9 cellular contexts compared by ENCODE assay signal in genomic region chr10:86413046-86413728, GRCh38. TPM values are rescaled to one million over a fixed set of nuclear protein-coding genes. Genes with fewer than 3 reads are reported as not detected.
DNase-seq lines count a peak whose midpoint lies in the region; ATAC-seq and TF ChIP-seq lines count a peak whose summit lies in the region.
"Had no signal": no experiment of that assay in that cellular context is flagged by ENCODE, and none has a peak within 500 bp of the region (broad histone marks: within the 10 kb centered on the region; RNA-seq: fewer than 3 reads in every experiment).

No MANE protein-coding gene starts in this region.

- H3K9me3 ChIP-seq in breast epithelium: no peaks in the 10 kb centered on the region

- TF ChIP-seq CTCF in breast epithelium (IDR thresholded peaks at IDR 0.05): no peak

- DNase-seq in NOMO-1 treated with dmso at 0.1 percent for 144 hours (lab: John Stamatoyannopoulos, UW; ENCODE audit: unreplicated experiment) (peak; percentile 53), glomerular visceral epithelial cell (ENCODE audit: extremely low spot score) (peak; percentile 77), AG08396 (ENCODE audit: low spot score) (no peak), NCI-H510A treated with DMSO at 0.1 percent for 48 hours (lab: John Stamatoyannopoulos, UW) (no peak), breast epithelium (ENCODE audit: low spot score in 2 of 2) (no peak), activated gamma-delta T cell (lab: John Stamatoyannopoulos, UW) (no peak)

- ATAC-seq in GM18868 (IDR thresholded peaks at IDR 0.05; ENCODE audit: unreplicated experiment) (peak; percentile 83), HG02759 (IDR thresholded peaks at IDR 0.05; ENCODE audit: unreplicated experiment) (peak; percentile 74)

- H3K27ac ChIP-seq in breast epithelium: no peak overlapping the region

- H3K4me1 ChIP-seq in breast epithelium: no peaks in the 10 kb centered on the region

- H3K4me3 ChIP-seq in breast epithelium: no peak overlapping the region

- no peaks in the 10 kb centered on the region for H3K36me3 ChIP-seq in breast epithelium

- no peaks in the 10 kb centered on the region for H3K27me3 ChIP-seq in breast epithelium

- intact Hi-C loops in breast epithelium (cut with DNase I; ENCODE audit: low total_unique reads): no loop called here

- TF ChIP-seq POLR2A in breast epithelium (IDR thresholded peaks at IDR 0.05): no peak

RNA-seq across cellular contexts. Expression of gene GRID1, which starts 46.6 kb away (rescaled TPM):
- 1 to 10 TPM; 2.3 to 8.5 (median 5.9) TPM for total RNA-seq in breast epithelium
- total RNA-seq: T-helper 2 cell treated with Interferon-gamma antibody and Interleukin-4, amounts not matched to agents 100 ng/mL and 5 ng/mL, for 36 hours had no signal

Comparison
In these comparisons a context has a peak if more than half of its experiments do, and no peak if none do; other contexts are left out.
1. DNase-seq: peak in NOMO-1 treated with dmso at 0.1 percent for 144 hours (single experiment) and glomerular visceral epithelial cell (single experiment); none in AG08396 (single experiment), NCI-H510A treated with DMSO at 0.1 percent for 48 hours (single experiment), breast epithelium (0 of 2) and activated gamma-delta T cell (single experiment).